8 cellular contexts compared by ENCODE assay signal in genomic region chr20:18794428-18794787, GRCh38. TPM values are rescaled to one million over a fixed set of nuclear protein-coding genes. Genes with fewer than 3 reads are reported as not detected.
DNase-seq lines count a peak whose midpoint lies in the region; TF ChIP-seq lines count a peak whose summit lies in the region.

No MANE protein-coding gene starts in this region.

- H3K4me1 Mint-ChIP-seq in activated CD4-positive, alpha-beta T cell treated with anti-CD3 and anti-CD28 coated beads, Interleukin-2, amount 10 ng/mL, durations not matched to agents 7 days and 5 days, result peaks cover 14% of the 10 kb centered on the region

- POLR2A ChIA-PET in activated CD4-positive, alpha-beta T cell treated with anti-CD3 and anti-CD28 coated beads, Interleukin-2, amount 10 ng/mL, durations not matched to agents 7 days and 5 days (lab: Charles Lee), result no interaction called here

- H3K4me1 ChIP-seq in adrenal gland (replicated peaks in 1 of 2) (peaks cover 0 to 4% of the 10 kb centered on the region in 2 donors), liver (ENCODE audit: control insufficient read depth in 4 of 4, insufficient read depth in 4 of 4, low read length in 3 of 4) (peaks cover 0 to 10% (median 3%) of the 10 kb centered on the region in 4 donors), thymus (ENCODE audit: control insufficient read depth, insufficient read depth, low read length) (peaks cover 7% of the 10 kb centered on the region)

- H3K9ac ChIP-seq in liver (ENCODE audit: low read depth in 1 of 2, low read length in 2 of 2), result peak overlapping the region; percentile 44 to 81

- peaks cover 9% of the 10 kb centered on the region for H3K9me3 Mint-ChIP-seq in activated CD4-positive, alpha-beta T cell treated with anti-CD3 and anti-CD28 coated beads, Interleukin-2, amount 10 ng/mL, durations not matched to agents 7 days and 5 days

- TF ChIP-seq POLR2A in adrenal gland (IDR thresholded peaks at IDR 0.05), result no peak

- in situ Hi-C loops in KBM-7 (cut with MboI; ENCODE audit: low pct_unique_long_range_greater_than_20kb, low sequenced_read_pairs), result no loop called here

- TF ChIP-seq CTCF in adrenal gland (IDR thresholded peaks at IDR 0.05) (no peak), liver (IDR thresholded peaks at IDR 0.05; ENCODE audit: low read depth, low read length, missing input control) (no peak)

- DNase-seq in activated CD4-positive, alpha-beta T cell treated with anti-CD3 and anti-CD28 coated beads, Interleukin-2, amount 10 ng/mL, durations not matched to agents 7 days and 5 days, result no peak
- no peak for DNase-seq in activated CD4-positive, alpha-beta T cell treated with anti-CD3 and anti-CD28 coated beads, Interleukin-2, amount 50 U/mL, for 4 hours
- no peak for DNase-seq in adrenal gland
- no peak for DNase-seq in SKM-1 treated with dmso at 0.1 percent for 144 hours (lab: John Stamatoyannopoulos, UW; ENCODE audit: unreplicated experiment)
- DNase-seq in KBM-7, result no peak
- DNase-seq in NAMALWA (ENCODE audit: low spot score), result no peak

- WGBS in adrenal gland, 4 donors, result 60 to 65% (median 63%) methylated on average over 3 of the region's 3 CpGs
- WGBS in liver, result 64% methylated on average over 3 of the region's 3 CpGs
- WGBS in thymus, result 80% methylated on average over 3 of the region's 3 CpGs

- H3K4me3 ChIP-seq in adrenal gland (peak overlapping the region; percentile 9 to 75 (median 34)), liver (ENCODE audit: low read depth in 1 of 3, low read length in 3 of 3) (peak overlapping the region; percentile 68 to 88 (median 83)), thymus (ENCODE audit: low read length) (peak overlapping the region; percentile 61)

- H3K27me3 ChIP-seq in adrenal gland, result no peaks in the 10 kb centered on the region
- no peaks in the 10 kb centered on the region for H3K27me3 ChIP-seq in liver (ENCODE audit: control insufficient read depth in 4 of 4, insufficient read depth in 4 of 4, low read length in 3 of 4)
- no peaks in the 10 kb centered on the region for H3K27me3 ChIP-seq in thymus (ENCODE audit: control insufficient read depth, insufficient read depth)

- TF ChIP-seq RAD21 in liver (IDR thresholded peaks at IDR 0.05), result no peak

- peak overlapping the region; percentile 92 for H3K4me3 Mint-ChIP-seq in activated CD4-positive, alpha-beta T cell treated with anti-CD3 and anti-CD28 coated beads, Interleukin-2, amount 10 ng/mL, durations not matched to agents 7 days and 5 days

- H3K27ac ChIP-seq in adrenal gland (peak overlapping the region in 4 of 5 donors; percentile 73 to 95 (median 85)), liver (ENCODE audit: low read depth in 1 of 2, low read length in 2 of 2) (peak overlapping the region; percentile 78 to 80), thymus (ENCODE audit: low read depth) (no peak overlapping the region)

- intact Hi-C loops in adrenal gland (cut with DNase I), result no loop called here

- H3K36me3 ChIP-seq in adrenal gland (replicated peaks in 1 of 2), result no peaks in the 10 kb centered on the region
- peaks cover 0 to 2% (median 0%) of the 10 kb centered on the region in 4 donors for H3K36me3 ChIP-seq in liver (ENCODE audit: control insufficient read depth in 4 of 4, insufficient read depth in 3 of 4, low read depth in 1 of 4, low read length in 3 of 4)
- H3K36me3 ChIP-seq in thymus (ENCODE audit: control insufficient read depth, insufficient read depth), result no peaks in the 10 kb centered on the region

- H3K36me3 Mint-ChIP-seq in activated CD4-positive, alpha-beta T cell treated with anti-CD3 and anti-CD28 coated beads, Interleukin-2, amount 10 ng/mL, durations not matched to agents 7 days and 5 days (ENCODE audit: low read depth), result peaks cover 6% of the 10 kb centered on the region

- peaks cover 6% of the 10 kb centered on the region for H3K27me3 Mint-ChIP-seq in activated CD4-positive, alpha-beta T cell treated with anti-CD3 and anti-CD28 coated beads, Interleukin-2, amount 10 ng/mL, durations not matched to agents 7 days and 5 days

- H3K9me3 ChIP-seq in adrenal gland (replicated peaks in 1 of 3) (no peaks in the 10 kb centered on the region), liver (ENCODE audit: control insufficient read depth in 4 of 4, low read length in 3 of 4) (peaks cover 0 to 4% (median 2%) of the 10 kb centered on the region in 4 donors), thymus (ENCODE audit: control insufficient read depth) (no peaks in the 10 kb centered on the region)

- CTCF ChIA-PET in activated CD4-positive, alpha-beta T cell treated with anti-CD3 and anti-CD28 coated beads, Interleukin-2, amount 10 ng/mL, durations not matched to agents 7 days and 5 days (lab: Charles Lee), result interaction anchor here (0.8 kb wide), 1 partner anchor 11 kb away, joined by 3 read pairs; no protein-coding TSS in a partner anchor

- peak overlapping the region; percentile 96 for H3K27ac Mint-ChIP-seq in activated CD4-positive, alpha-beta T cell treated with anti-CD3 and anti-CD28 coated beads, Interleukin-2, amount 10 ng/mL, durations not matched to agents 7 days and 5 days

TF ChIP-seq in liver, 16 proteins besides CTCF, POLR2A, EP300 and RAD21:
- TF ChIP-seq FOXA2 (IDR thresholded peaks at IDR 0.05) (no peak), NR2F2 (IDR thresholded peaks at IDR 0.05) (no peak)

RNA-seq across cellular contexts. Expression of gene SCP2D1, which starts 19.2 kb away (rescaled TPM):
- not detected for total RNA-seq in activated CD4-positive, alpha-beta T cell treated with anti-CD3 and anti-CD28 coated beads, Interleukin-2, amount 10 ng/mL, durations not matched to agents 7 days and 5 days
- total RNA-seq in adrenal gland, result not detected
- not detected for polyA plus RNA-seq in adrenal gland
- total RNA-seq in liver, result not detected
- polyA plus RNA-seq in liver, result not detected
- not detected for polyA plus RNA-seq in thymus
